Comparison of ENCODE assay signal across 1 cellular context in genomic region chr5:111070272-111071134, GRCh38.
A peak's percentile ranks its signal among the peaks of the same experiment; 100 is the strongest.
TF ChIP-seq lines count a peak whose summit lies in the region.

No MANE protein-coding gene starts in this region.

TF ChIP-seq in H1, 55 proteins besides CTCF, POLR2A, EP300 and RAD21 (continued from another document):
- TF ChIP-seq CHD7 (IDR thresholded peaks at IDR 0.05; ENCODE audit: insufficient replicate concordance, low read length) (no peak), SP4 (IDR thresholded peaks at IDR 0.05; ENCODE audit: low read length) (no peak), KDM1A (IDR thresholded peaks at IDR 0.05; ENCODE audit: borderline replicate concordance, low read length) (no peak), SP2 (IDR thresholded peaks at IDR 0.05; ENCODE audit: low read length) (no peak), TAF7 (optimal IDR thresholded peaks at IDR 0.05; ENCODE audit: borderline replicate concordance, low read depth, low read length) (no peak), NANOG (IDR thresholded peaks at IDR 0.05; ENCODE audit: insufficient read depth, low read depth, low read length, poor library complexity, severe bottlenecking) (no peak), CHD1 (IDR thresholded peaks at IDR 0.05; ENCODE audit: low read depth, low read length) (no peak), CBX8 (IDR thresholded peaks at IDR 0.05; ENCODE audit: borderline replicate concordance, low read depth, low read length) (no peak), POU5F1 (IDR thresholded peaks at IDR 0.05; ENCODE audit: low read depth, low read length) (no peak), E2F6 (IDR thresholded peaks at IDR 0.05) (peak; percentile 81), RXRA (IDR thresholded peaks at IDR 0.05; ENCODE audit: insufficient read depth, low read depth, low read length) (no peak), SRF (IDR thresholded peaks at IDR 0.05; ENCODE audit: low read depth, low read length) (no peak), EZH2 (IDR thresholded peaks at IDR 0.05; ENCODE audit: low read depth, low read length, severe bottlenecking) (peak; percentile 72), JUND (IDR thresholded peaks at IDR 0.05; ENCODE audit: low read length) (no peak), SP1 (IDR thresholded peaks at IDR 0.05; ENCODE audit: low read depth, low read length) (no peak), SIX5 (IDR thresholded peaks at IDR 0.05; ENCODE audit: low read depth, low read length) (no peak), TBP (IDR thresholded peaks at IDR 0.05; ENCODE audit: low read depth, low read length) (peak; percentile 46; the same call in 1 of the 2 replicates), YY1 (IDR thresholded peaks at IDR 0.05; ENCODE audit: low read depth, low read length) (no peak), ATF2 (IDR thresholded peaks at IDR 0.05; ENCODE audit: low read length) (no peak), SIN3A (conservative IDR thresholded peaks at IDR 0.05 in 1 of 2, IDR thresholded peaks at IDR 0.05 in 1 of 2; ENCODE audit: low read depth in 1 of 2, low read length in 2 of 2) (no peak), BRCA1 (IDR thresholded peaks at IDR 0.05; ENCODE audit: low read depth, low read length) (no peak), USF2 (IDR thresholded peaks at IDR 0.05; ENCODE audit: low read length) (no peak), PHF8 (conservative IDR thresholded peaks at IDR 0.05; ENCODE audit: low read depth, low read length) (no peak), GTF2F1 (IDR thresholded peaks at IDR 0.05; ENCODE audit: borderline replicate concordance, low read depth, low read length) (no peak), SUZ12 (IDR thresholded peaks at IDR 0.05; ENCODE audit: low read length) (peak; percentile 81; the same call in 1 of the 2 replicates), MAFK (IDR thresholded peaks at IDR 0.05; ENCODE audit: low read depth, low read length) (no peak), HDAC2 (IDR thresholded peaks at IDR 0.05; ENCODE audit: borderline replicate concordance in 1 of 2, low read depth in 2 of 2, low read length in 2 of 2) (no peak), FOSL1 (IDR thresholded peaks at IDR 0.05; ENCODE audit: insufficient read depth, low read depth, low read length) (no peak), EGR1 (IDR thresholded peaks at IDR 0.05; ENCODE audit: borderline replicate concordance, low read depth, low read length) (no peak), ASH2L (IDR thresholded peaks at IDR 0.05; ENCODE audit: low read length) (peak; percentile 73), ZNF274 (IDR thresholded peaks at IDR 0.05; ENCODE audit: borderline replicate concordance, extremely low read depth, low read length) (no peak), KDM5A (IDR thresholded peaks at IDR 0.05; ENCODE audit: low read length) (no peak), BCL11A (IDR thresholded peaks at IDR 0.05; ENCODE audit: low read depth in 2 of 2, low read length in 2 of 2) (no peak), GABPA (IDR thresholded peaks at IDR 0.05; ENCODE audit: borderline replicate concordance, insufficient read depth, low read length) (no peak), RFX5 (IDR thresholded peaks at IDR 0.05; ENCODE audit: borderline replicate concordance, low read depth, low read length) (no peak), RBBP5 (IDR thresholded peaks at IDR 0.05; ENCODE audit: borderline replicate concordance, low read depth, low read length) (peak; percentile 65), CTBP2 (IDR thresholded peaks at IDR 0.05; ENCODE audit: borderline replicate concordance, insufficient read depth, insufficient read length, low read length) (no peak), KDM4A (IDR thresholded peaks at IDR 0.05; ENCODE audit: low read depth, low read length, severe bottlenecking) (peak; percentile 93), TCF12 (IDR thresholded peaks at IDR 0.05; ENCODE audit: low read depth, low read length) (no peak), BACH1 (IDR thresholded peaks at IDR 0.05; ENCODE audit: low read length) (no peak), ATF3 (IDR thresholded peaks at IDR 0.05; ENCODE audit: insufficient read depth, low read depth, low read length) (no peak), MAX (IDR thresholded peaks at IDR 0.05) (peak; percentile 90), TEAD4 (IDR thresholded peaks at IDR 0.05; ENCODE audit: low read depth, low read length) (no peak), CREB1 (IDR thresholded peaks at IDR 0.05) (peak; percentile 65; the same call in 1 of the 2 replicates), SIRT6 (IDR thresholded peaks at IDR 0.05; ENCODE audit: low read length) (no peak), RNF2 (IDR thresholded peaks at IDR 0.05; ENCODE audit: borderline replicate concordance, low read depth, low read length, missing control alignments, poor library complexity, severe bottlenecking) (no peak), SAP30 (IDR thresholded peaks at IDR 0.05; ENCODE audit: insufficient read depth, insufficient replicate concordance, low read length) (no peak), POLR2AphosphoS5 (IDR thresholded peaks at IDR 0.05; ENCODE audit: low read depth, low read length) (no peak), HDAC6 (IDR thresholded peaks at IDR 0.05; ENCODE audit: low read depth, low read length) (no peak), TAF1 (IDR thresholded peaks at IDR 0.05; ENCODE audit: low read depth, low read length) (no peak; the same call in 1 of the 2 replicates), CEBPB (IDR thresholded peaks at IDR 0.05; ENCODE audit: low read depth, low read length) (no peak), JUN (IDR thresholded peaks at IDR 0.05; ENCODE audit: low read depth, low read length) (no peak), NRF1 (IDR thresholded peaks at IDR 0.05; ENCODE audit: low read depth, low read length) (no peak), CHD2 (IDR thresholded peaks at IDR 0.05; ENCODE audit: low read length) (no peak)
